Comparison of ENCODE assay signal across 1 cellular context in genomic region chr16:72947379-72948237, GRCh38.
TF ChIP-seq lines count a peak whose summit lies in the region.

No MANE protein-coding gene starts in this region.

TF ChIP-seq in HepG2, 621 proteins besides CTCF, POLR2A, EP300 and RAD21 (continued from another document and continues in another):
- TF ChIP-seq ZNF296 (CRISPR knock-in tag; conservative IDR thresholded peaks at IDR 0.05) (no peak), SRSF1 (optimal IDR thresholded peaks at IDR 0.05; ENCODE audit: low read depth, low read length) (no peak), SP4 (CRISPR knock-in tag; IDR thresholded peaks at IDR 0.05) (0 out of 2 replicates have a peak, but pooled peaks have one; percentile 60), REPIN1 (CRISPR knock-in tag; IDR thresholded peaks at IDR 0.05; ENCODE audit: borderline replicate concordance, low read depth) (peak; percentile 63; the same call in 1 of the 2 replicates), FOXK1 (CRISPR knock-in tag; IDR thresholded peaks at IDR 0.05; ENCODE audit: borderline replicate concordance, low read depth) (no peak), GLI4 (CRISPR knock-in tag; IDR thresholded peaks at IDR 0.05; ENCODE audit: borderline replicate concordance) (no peak; the same call in 1 of the 2 replicates), SMARCE1 (IDR thresholded peaks at IDR 0.05; ENCODE audit: borderline replicate concordance) (no peak), IRF9 (CRISPR knock-in tag; IDR thresholded peaks at IDR 0.05; ENCODE audit: borderline replicate concordance) (0 out of 2 replicates have a peak, but pooled peaks have one; percentile 24), AGO1 (IDR thresholded peaks at IDR 0.05; ENCODE audit: low read depth, low read length, poor library complexity, severe bottlenecking) (no peak), NKX3-1 (CRISPR knock-in tag; IDR thresholded peaks at IDR 0.05) (no peak), FOSL1 (CRISPR knock-in tag; IDR thresholded peaks at IDR 0.05; ENCODE audit: borderline replicate concordance) (no peak), ZNF878 (CRISPR knock-in tag; IDR thresholded peaks at IDR 0.05) (no peak), ZNF879 (CRISPR knock-in tag; IDR thresholded peaks at IDR 0.05) (no peak), ZNF407 (CRISPR knock-in tag; IDR thresholded peaks at IDR 0.05; ENCODE audit: not compliant biosample characterization) (no peak), KIAA2018 (CRISPR knock-in tag; IDR thresholded peaks at IDR 0.05; ENCODE audit: borderline replicate concordance) (no peak), SNAI1 (CRISPR knock-in tag; IDR thresholded peaks at IDR 0.05; ENCODE audit: borderline replicate concordance) (no peak), CCDC6 (CRISPR knock-in tag; IDR thresholded peaks at IDR 0.05) (no peak), ELF1 (CRISPR knock-in tag; IDR thresholded peaks at IDR 0.05) (no peak), ZBTB40 (IDR thresholded peaks at IDR 0.05) (no peak), ZBTB40 (CRISPR knock-in tag; IDR thresholded peaks at IDR 0.05) (no peak), ZNF20 (CRISPR knock-in tag; IDR thresholded peaks at IDR 0.05) (no peak), KDM2A (CRISPR knock-in tag; IDR thresholded peaks at IDR 0.05; ENCODE audit: borderline replicate concordance, low read depth) (peak; percentile 45; the same call in 1 of the 2 replicates), ZNF557 (CRISPR knock-in tag; IDR thresholded peaks at IDR 0.05) (no peak), NFYC (CRISPR knock-in tag; IDR thresholded peaks at IDR 0.05) (peak; percentile 17; the same call in 1 of the 2 replicates), MLLT10 (CRISPR knock-in tag; IDR thresholded peaks at IDR 0.05) (no peak), EED (CRISPR knock-in tag; IDR thresholded peaks at IDR 0.05) (no peak), ZNF563 (CRISPR knock-in tag; IDR thresholded peaks at IDR 0.05) (no peak), SOX6 (IDR thresholded peaks at IDR 0.05) (no peak), SOX6 (CRISPR knock-in tag; IDR thresholded peaks at IDR 0.05) (peak; percentile 83), NFE2L2 (IDR thresholded peaks at IDR 0.05; ENCODE audit: low read length) (no peak)
